Comparison of ENCODE assay signal across 12 cellular contexts in the genomic region with DNA sequence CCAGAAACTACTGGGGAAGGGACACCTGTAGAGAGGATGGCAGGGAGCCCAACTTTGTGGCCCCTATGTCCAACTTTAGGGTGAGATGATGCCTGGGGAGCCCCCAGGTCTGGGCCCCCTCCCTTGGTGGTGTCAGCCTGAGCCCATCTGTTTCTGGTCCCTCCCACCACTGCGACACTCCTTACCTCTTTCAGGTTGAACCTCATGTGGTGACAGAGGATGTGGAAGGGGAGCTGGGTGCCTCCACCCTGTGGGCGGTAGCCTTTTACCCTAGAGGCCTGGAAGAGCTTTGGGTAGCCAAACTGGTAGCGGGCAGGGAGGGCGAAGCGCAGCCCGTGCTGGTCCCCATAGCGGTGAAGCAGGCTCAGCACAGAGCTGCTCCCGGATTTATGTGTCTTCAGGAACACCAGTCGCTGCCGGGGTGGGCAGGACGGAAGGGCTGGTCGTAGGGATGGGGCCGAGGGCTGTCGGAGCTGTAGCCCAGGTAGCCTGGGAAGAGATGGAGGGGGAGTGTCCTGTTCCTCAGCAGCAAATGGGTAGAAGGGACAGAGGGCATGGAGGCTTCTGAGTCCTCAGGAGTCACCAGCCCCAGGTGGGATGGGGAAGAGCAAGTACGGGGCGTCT. TPM values are rescaled to one million over a fixed set of nuclear protein-coding genes. Genes with fewer than 3 reads are reported as not detected.
DNase-seq lines count a peak whose midpoint lies in the region; ATAC-seq and TF ChIP-seq lines count a peak whose summit lies in the region.
"Had no signal": no experiment of that assay in that cellular context is flagged by ENCODE, and none has a peak within 500 bp of the region (broad histone marks: within the 10 kb centered on the region; RNA-seq: fewer than 3 reads in every experiment).

No MANE protein-coding gene starts in this region.

- peak overlapping the region; percentile 83 for H3K4me3 Mint-ChIP-seq in CD8-positive, alpha-beta T cell
- peak overlapping the region; percentile 94 for H3K4me3 Mint-ChIP-seq in T-helper 17 cell
- peak overlapping the region; percentile 79 for H3K4me3 Mint-ChIP-seq in activated naive CD8-positive, alpha-beta T cell treated with anti-CD3 and anti-CD28 coated beads, Interleukin-2, amount 10 ng/mL, durations not matched to agents 7 days and 5 days
- H3K4me3 Mint-ChIP-seq in neural progenitor cell = peak overlapping the region; percentile 80

- peaks cover 3% of the 10 kb centered on the region for H3K27me3 Mint-ChIP-seq in CD8-positive, alpha-beta T cell (ENCODE audit: low read depth)
- H3K27me3 Mint-ChIP-seq in T-helper 17 cell (peaks cover 10% of the 10 kb centered on the region), neural progenitor cell (ENCODE audit: insufficient read depth, low read depth) (peaks cover 24% of the 10 kb centered on the region)
- peaks cover 3% of the 10 kb centered on the region for H3K27me3 Mint-ChIP-seq in activated naive CD8-positive, alpha-beta T cell treated with anti-CD3 and anti-CD28 coated beads, Interleukin-2, amount 10 ng/mL, durations not matched to agents 7 days and 5 days

- no peaks in the 10 kb centered on the region for H3K36me3 ChIP-seq in CD8-positive, alpha-beta T cell (ENCODE audit: insufficient read depth, low read length)
- H3K36me3 ChIP-seq in neural progenitor cell (no peaks in the 10 kb centered on the region), GM23248 (ENCODE audit: low read depth) (no peaks in the 10 kb centered on the region), prostate gland (no peaks in the 10 kb centered on the region)
- H3K36me3 ChIP-seq: gastroesophageal sphincter, neutrophil, spleen had no signal

- H3K4me1 Mint-ChIP-seq in CD8-positive, alpha-beta T cell (ENCODE audit: low read depth) = peaks cover 84% of the 10 kb centered on the region
- H3K4me1 Mint-ChIP-seq in T-helper 17 cell (peaks cover 60% of the 10 kb centered on the region), neural progenitor cell (peaks cover 47% of the 10 kb centered on the region)
- peaks cover 71% of the 10 kb centered on the region for H3K4me1 Mint-ChIP-seq in activated naive CD8-positive, alpha-beta T cell treated with anti-CD3 and anti-CD28 coated beads, Interleukin-2, amount 10 ng/mL, durations not matched to agents 7 days and 5 days

- peaks cover 34% of the 10 kb centered on the region for H3F3A ChIP-seq in neural progenitor cell (ENCODE audit: low read depth)
- H3F3A ChIP-seq in GM23248 (ENCODE audit: insufficient read depth) = no peaks in the 10 kb centered on the region

- intact Hi-C loops in CD8-positive, alpha-beta T cell (cut with DNase I, micrococcal nuclease) = loop anchor here in 1 of 2 experiments (5.0 kb wide), 1 partner anchor 34 kb away; no protein-coding TSS in a partner anchor
- intact Hi-C loops in prostate gland (cut with DNase I) = no loop called here

- CTCF ChIA-PET in CD8-positive, alpha-beta T cell (lab: Charles Lee) = interaction anchor here (0.9 to 7.6 kb wide), 8 partner anchors 9 to 241 kb away, joined by 3 to 53 read pairs (median 4); no protein-coding TSS in a partner anchor

- no peaks in the 10 kb centered on the region for H3K27me3 ChIP-seq in CD8-positive, alpha-beta T cell (ENCODE audit: insufficient read depth, low read length)
- H3K27me3 ChIP-seq in neural progenitor cell (peaks cover 32% of the 10 kb centered on the region), GM23248 (replicated peaks; ENCODE audit: insufficient read depth) (peaks cover 5% of the 10 kb centered on the region; the same call in 1 of the 2 replicates), prostate gland (replicated peaks; ENCODE audit: insufficient read depth) (no peaks in the 10 kb centered on the region)

- H3K36me3 Mint-ChIP-seq in CD8-positive, alpha-beta T cell = no peaks in the 10 kb centered on the region
- H3K36me3 Mint-ChIP-seq in T-helper 17 cell (ENCODE audit: low read depth) (peaks cover 5% of the 10 kb centered on the region), neural progenitor cell (peaks cover 3% of the 10 kb centered on the region)
- peaks cover 6% of the 10 kb centered on the region for H3K36me3 Mint-ChIP-seq in activated naive CD8-positive, alpha-beta T cell treated with anti-CD3 and anti-CD28 coated beads, Interleukin-2, amount 10 ng/mL, durations not matched to agents 7 days and 5 days

- H3K27ac Mint-ChIP-seq in CD8-positive, alpha-beta T cell = peak overlapping the region; percentile 90
- H3K27ac Mint-ChIP-seq in T-helper 17 cell = peak overlapping the region; percentile 92
- H3K27ac Mint-ChIP-seq in activated naive CD8-positive, alpha-beta T cell treated with anti-CD3 and anti-CD28 coated beads, Interleukin-2, amount 10 ng/mL, durations not matched to agents 7 days and 5 days = peak overlapping the region; percentile 75
- peak overlapping the region; percentile 38 for H3K27ac Mint-ChIP-seq in neural progenitor cell

- peak in 3 of 7 experiments; percentile 38 to 71 (median 56) for DNase-seq in CD8-positive, alpha-beta T cell
- no peak for DNase-seq in T-helper 17 cell
- DNase-seq in activated naive CD8-positive, alpha-beta T cell treated with anti-CD3 and anti-CD28 coated beads, Interleukin-2, amount 10 ng/mL, durations not matched to agents 7 days and 5 days = no peak
- DNase-seq in neural progenitor cell (ENCODE audit: low spot score) = no peak
- no peak for DNase-seq in GM23248
- DNase-seq in prostate gland (ENCODE audit: low spot score) = no peak
- DNase-seq in activated gamma-delta T cell treated with Interleukin-2 at 50 U/mL for 16 hours = no peak
- no peak for DNase-seq in putamen (ENCODE audit: low spot score)
- DNase-seq: kidney glomerular epithelial cell had no signal

- POLR2A ChIA-PET in CD8-positive, alpha-beta T cell (lab: Charles Lee) = interaction anchor here (1.0 to 2.7 kb wide), 10 partner anchors 8 to 66 kb away, joined by 3 to 13 read pairs (median 4); partner anchors contain the start of genes GPC2, LAMTOR4 and STAG3
- POLR2A ChIA-PET in activated naive CD8-positive, alpha-beta T cell treated with anti-CD3 and anti-CD28 coated beads, Interleukin-2, amount 10 ng/mL, durations not matched to agents 7 days and 5 days (lab: Charles Lee) = interaction anchor here (0.6 to 3.2 kb wide), 8 partner anchors 9 to 263 kb away, joined by 3 to 22 read pairs (median 10); partner anchors contain the start of genes GPC2, LAMTOR4, MEPCE and STAG3

- WGBS in GM23248 (ENCODE audit: low coverage in 1 of 2, low lambda C conversion rate in 2 of 2, missing lambda C conversion rate in 2 of 2), 2 experiments = 79 to 81% methylated on average over 15 to 16 of the region's 16 CpGs
- WGBS in prostate gland = 83% methylated on average over 15 of the region's 16 CpGs

- H3K79me2 ChIP-seq in neural progenitor cell (ENCODE audit: low read depth) (no peaks in the 10 kb centered on the region), GM23248 (ENCODE audit: insufficient read depth) (no peaks in the 10 kb centered on the region)

- H3K4me1 ChIP-seq in CD8-positive, alpha-beta T cell (ENCODE audit: insufficient read depth, low read length) = peaks cover 86% of the 10 kb centered on the region
- peaks cover 30% of the 10 kb centered on the region for H3K4me1 ChIP-seq in neural progenitor cell
- no peaks in the 10 kb centered on the region for H3K4me1 ChIP-seq in GM23248 (ENCODE audit: insufficient read depth)
- no peaks in the 10 kb centered on the region for H3K4me1 ChIP-seq in prostate gland (replicated peaks)

- no peaks in the 10 kb centered on the region for H3K9me3 ChIP-seq in CD8-positive, alpha-beta T cell (ENCODE audit: low read length)
- no peaks in the 10 kb centered on the region for H3K9me3 ChIP-seq in T-helper 17 cell (ENCODE audit: control insufficient read depth, low read length, poor library complexity, severe bottlenecking)
- no peaks in the 10 kb centered on the region for H3K9me3 ChIP-seq in neural progenitor cell (ENCODE audit: low read depth)
- no peaks in the 10 kb centered on the region for H3K9me3 ChIP-seq in GM23248 (ENCODE audit: low read depth)
- no peaks in the 10 kb centered on the region for H3K9me3 ChIP-seq in prostate gland
- H3K9me3 ChIP-seq: gastroesophageal sphincter, neutrophil, spleen had no signal

- TF ChIP-seq POLR2A in prostate gland (IDR thresholded peaks at IDR 0.05) = no peak

- H3K27ac ChIP-seq in CD8-positive, alpha-beta T cell (ENCODE audit: low read depth, low read length) = no peak overlapping the region
- no peak overlapping the region for H3K27ac ChIP-seq in neural progenitor cell
- H3K27ac ChIP-seq in GM23248 = no peak overlapping the region
- H3K27ac ChIP-seq in prostate gland = no peak overlapping the region
- H3K27ac ChIP-seq: neutrophil had no signal

- no peaks in the 10 kb centered on the region for H3K9me2 ChIP-seq in GM23248 (ENCODE audit: insufficient read depth)

- H2AFZ ChIP-seq in neural progenitor cell (replicated peaks) = no peak overlapping the region
- no peak overlapping the region for H2AFZ ChIP-seq in GM23248

- H3K4me2 ChIP-seq in neural progenitor cell (no peak overlapping the region), GM23248 (ENCODE audit: unreplicated experiment) (no peak overlapping the region)

- H3K9ac ChIP-seq in neural progenitor cell (no peak overlapping the region), GM23248 (no peak overlapping the region)

- peak; percentile 55 for ATAC-seq in CD8-positive, alpha-beta T cell
- ATAC-seq in T-helper 17 cell = peak; percentile 73
- peak; percentile 68 for ATAC-seq in activated naive CD8-positive, alpha-beta T cell treated with anti-CD3 and anti-CD28 coated beads, Interleukin-2, amount 10 ng/mL, durations not matched to agents 7 days and 5 days (ENCODE audit: low read depth)
- ATAC-seq: gastroesophageal sphincter had no signal

- H3K4me3 ChIP-seq in CD8-positive, alpha-beta T cell (ENCODE audit: low read depth, low read length) = peak overlapping the region; percentile 12
- H3K4me3 ChIP-seq in neural progenitor cell (no peak overlapping the region), GM23248 (no peak overlapping the region), prostate gland (no peak overlapping the region)
- H3K4me3 ChIP-seq: gastroesophageal sphincter, spleen had no signal

- in situ Hi-C loops in GM23248 (cut with MboI) = no loop called here

- TF ChIP-seq CTCF in CD8-positive, alpha-beta T cell (IDR thresholded peaks at IDR 0.05) = no peak
- TF ChIP-seq CTCF in neural progenitor cell (IDR thresholded peaks at IDR 0.05) (no peak), prostate gland (IDR thresholded peaks at IDR 0.05) (no peak)

- peaks cover 24% of the 10 kb centered on the region for H4K20me1 ChIP-seq in neural progenitor cell (ENCODE audit: low read depth)
- H4K20me1 ChIP-seq in GM23248 (ENCODE audit: insufficient read depth) = no peaks in the 10 kb centered on the region

- H3K9me3 Mint-ChIP-seq in CD8-positive, alpha-beta T cell = no peaks in the 10 kb centered on the region
- H3K9me3 Mint-ChIP-seq in activated naive CD8-positive, alpha-beta T cell treated with anti-CD3 and anti-CD28 coated beads, Interleukin-2, amount 10 ng/mL, durations not matched to agents 7 days and 5 days = no peaks in the 10 kb centered on the region
- no peaks in the 10 kb centered on the region for H3K9me3 Mint-ChIP-seq in neural progenitor cell

RNA-seq across cellular contexts. Expression of gene GAL3ST4, which starts 2.0 kb away (rescaled TPM):
- total RNA-seq in CD8-positive, alpha-beta T cell = 10 to 100 TPM; 10.2 to 11.5 TPM
- total RNA-seq in T-helper 17 cell (1 to 10 TPM; 5.0 to 6.5 TPM), neural progenitor cell (ENCODE audit: low replicate concordance) (0.90 and 2.5 TPM in 2 replicates), prostate gland (10 to 100 TPM in 1 of 2 donors, 1 to 10 TPM in 1; 4.1 to 10.2 TPM)
- 1 to 10 TPM; 6.7 to 6.9 TPM for total RNA-seq in activated naive CD8-positive, alpha-beta T cell treated with anti-CD3 and anti-CD28 coated beads, Interleukin-2, amount 10 ng/mL, durations not matched to agents 7 days and 5 days
- 0.51 and 1.6 TPM in 2 replicates for total RNA-seq in GM23248 (2014; rRNA removed; shearing (Covaris generic))
- polyA plus RNA-seq in GM23248 (2016; fragmentation: Nextera tagmentation; extraction: Ambion mirVana) = 1.5 TPM in 2 replicates

RNA-seq across cellular contexts. Expression of gene TRAPPC14, which starts 7.9 kb away (rescaled TPM):
- total RNA-seq in CD8-positive, alpha-beta T cell = 10 to 100 TPM; 40.6 to 47.1 TPM
- 10 to 100 TPM; 45.8 to 46.9 TPM for total RNA-seq in T-helper 17 cell
- 10 to 100 TPM; 52.0 to 58.4 TPM for total RNA-seq in activated naive CD8-positive, alpha-beta T cell treated with anti-CD3 and anti-CD28 coated beads, Interleukin-2, amount 10 ng/mL, durations not matched to agents 7 days and 5 days
- 4.3 and 13.3 TPM in 2 replicates for total RNA-seq in neural progenitor cell (ENCODE audit: low replicate concordance)
- total RNA-seq in GM23248 (2014; rRNA removed; shearing (Covaris generic)) = 7.0 and 11.8 TPM in 2 replicates
- 5.1 and 5.8 TPM in 2 replicates for polyA plus RNA-seq in GM23248 (2016; fragmentation: Nextera tagmentation; extraction: Ambion mirVana)
- total RNA-seq in prostate gland = 10 to 100 TPM; 21.2 to 43.4 TPM

RNA-seq across cellular contexts. Expression of gene GPC2, which starts 10.8 kb away (rescaled TPM):
- 10 to 100 TPM; 10.5 to 13.3 TPM for total RNA-seq in CD8-positive, alpha-beta T cell
- 1 to 10 TPM; 5.0 to 8.5 TPM for total RNA-seq in T-helper 17 cell
- 10 to 100 TPM; 12.6 to 13.0 TPM for total RNA-seq in activated naive CD8-positive, alpha-beta T cell treated with anti-CD3 and anti-CD28 coated beads, Interleukin-2, amount 10 ng/mL, durations not matched to agents 7 days and 5 days
- 17.0 and 61.0 TPM in 2 replicates for total RNA-seq in neural progenitor cell (ENCODE audit: low replicate concordance)
- 0.22 and 1.0 TPM in 2 replicates for total RNA-seq in GM23248 (2014; rRNA removed; shearing (Covaris generic))
- polyA plus RNA-seq in GM23248 (2016; fragmentation: Nextera tagmentation; extraction: Ambion mirVana) = 0.16 TPM in 1 of 2 replicates, not detected in the other
- total RNA-seq in prostate gland = 1 to 10 TPM; 1.7 to 2.8 TPM

RNA-seq across cellular contexts. Expression of gene STAG3, which starts 11.3 kb away (rescaled TPM):
- 1 to 10 TPM; 6.3 to 6.6 TPM for total RNA-seq in CD8-positive, alpha-beta T cell
- total RNA-seq in T-helper 17 cell (1 to 10 TPM; 4.0 to 4.8 TPM), neural progenitor cell (ENCODE audit: low replicate concordance) (0.58 and 1.2 TPM in 2 replicates), prostate gland (10 to 100 TPM in 1 of 2 donors, 1 to 10 TPM in 1; 1.8 to 37.6 TPM)
- total RNA-seq in activated naive CD8-positive, alpha-beta T cell treated with anti-CD3 and anti-CD28 coated beads, Interleukin-2, amount 10 ng/mL, durations not matched to agents 7 days and 5 days = 10 to 100 TPM; 31.1 to 38.8 TPM
- total RNA-seq in GM23248 (2014; rRNA removed; shearing (Covaris generic)) = 0.97 TPM in 1 of 2 replicates, not detected in the other
- polyA plus RNA-seq in GM23248 (2016; fragmentation: Nextera tagmentation; extraction: Ambion mirVana) = 0.65 and 1.1 TPM in 2 replicates

RNA-seq across cellular contexts. Expression of gene LAMTOR4, which starts 17.7 kb away (rescaled TPM):
- 10 to 100 TPM; 68.4 to 83.1 TPM for total RNA-seq in CD8-positive, alpha-beta T cell
- total RNA-seq in T-helper 17 cell (100 to 1,000 TPM; 124 to 135 TPM), neural progenitor cell (ENCODE audit: low replicate concordance) (70.5 and 123 TPM in 2 replicates), prostate gland (100 to 1,000 TPM; 213 to 243 TPM)
- total RNA-seq in activated naive CD8-positive, alpha-beta T cell treated with anti-CD3 and anti-CD28 coated beads, Interleukin-2, amount 10 ng/mL, durations not matched to agents 7 days and 5 days = 100 to 1,000 TPM; 170 to 175 TPM
- total RNA-seq in GM23248 (2014; rRNA removed; shearing (Covaris generic)) = 49.4 and 54.0 TPM in 2 replicates
- 92.2 and 96.7 TPM in 2 replicates for polyA plus RNA-seq in GM23248 (2016; fragmentation: Nextera tagmentation; extraction: Ambion mirVana)

Comparison
In these comparisons a context has a peak if more than half of its experiments do, and no peak if none do; other contexts are left out.
1. H3K27ac Mint-ChIP-seq: peak in every context shown above with its lines; median percentile 92 in T-helper 17 cell; 90 in CD8-positive, alpha-beta T cell; 75 in activated naive CD8-positive, alpha-beta T cell treated with anti-CD3 and anti-CD28 coated beads, Interleukin-2, amount 10 ng/mL, durations not matched to agents 7 days and 5 days; 38 in neural progenitor cell.